2 cellular contexts compared by ENCODE assay signal in genomic region chr6:165655191-165655590, GRCh38.
TF ChIP-seq lines count a peak whose summit lies in the region.

No MANE protein-coding gene starts in this region.

TF ChIP-seq in H1, 55 proteins besides CTCF, POLR2A, EP300 and RAD21:
- TF ChIP-seq GABPA (IDR thresholded peaks at IDR 0.05; ENCODE audit: borderline replicate concordance, insufficient read depth, low read length) (no peak), YY1 (IDR thresholded peaks at IDR 0.05; ENCODE audit: low read depth, low read length) (no peak), EGR1 (IDR thresholded peaks at IDR 0.05; ENCODE audit: borderline replicate concordance, low read depth, low read length) (no peak), PHF8 (conservative IDR thresholded peaks at IDR 0.05; ENCODE audit: low read depth, low read length) (no peak), ZNF274 (IDR thresholded peaks at IDR 0.05; ENCODE audit: borderline replicate concordance, extremely low read depth, low read length) (no peak), FOSL1 (IDR thresholded peaks at IDR 0.05; ENCODE audit: insufficient read depth, low read depth, low read length) (no peak), TBP (IDR thresholded peaks at IDR 0.05; ENCODE audit: low read depth, low read length) (no peak), BACH1 (IDR thresholded peaks at IDR 0.05; ENCODE audit: low read length) (no peak), CEBPB (IDR thresholded peaks at IDR 0.05; ENCODE audit: low read depth, low read length) (no peak), EZH2 (IDR thresholded peaks at IDR 0.05; ENCODE audit: low read depth, low read length, severe bottlenecking) (no peak), RNF2 (IDR thresholded peaks at IDR 0.05; ENCODE audit: borderline replicate concordance, low read depth, low read length, missing control alignments, poor library complexity, severe bottlenecking) (no peak), BCL11A (IDR thresholded peaks at IDR 0.05; ENCODE audit: low read depth in 2 of 2, low read length in 2 of 2) (no peak), RXRA (IDR thresholded peaks at IDR 0.05; ENCODE audit: insufficient read depth, low read depth, low read length) (no peak), POU5F1 (IDR thresholded peaks at IDR 0.05; ENCODE audit: low read depth, low read length) (no peak), SP4 (IDR thresholded peaks at IDR 0.05; ENCODE audit: low read length) (no peak), GTF2F1 (IDR thresholded peaks at IDR 0.05; ENCODE audit: borderline replicate concordance, low read depth, low read length) (no peak), SIN3A (conservative IDR thresholded peaks at IDR 0.05 in 1 of 2, IDR thresholded peaks at IDR 0.05 in 1 of 2; ENCODE audit: low read depth in 1 of 2, low read length in 2 of 2) (no peak), NRF1 (IDR thresholded peaks at IDR 0.05; ENCODE audit: low read depth, low read length) (no peak), KDM4A (IDR thresholded peaks at IDR 0.05; ENCODE audit: low read depth, low read length, severe bottlenecking) (no peak)
- TF ChIP-seq, protein P1, sequence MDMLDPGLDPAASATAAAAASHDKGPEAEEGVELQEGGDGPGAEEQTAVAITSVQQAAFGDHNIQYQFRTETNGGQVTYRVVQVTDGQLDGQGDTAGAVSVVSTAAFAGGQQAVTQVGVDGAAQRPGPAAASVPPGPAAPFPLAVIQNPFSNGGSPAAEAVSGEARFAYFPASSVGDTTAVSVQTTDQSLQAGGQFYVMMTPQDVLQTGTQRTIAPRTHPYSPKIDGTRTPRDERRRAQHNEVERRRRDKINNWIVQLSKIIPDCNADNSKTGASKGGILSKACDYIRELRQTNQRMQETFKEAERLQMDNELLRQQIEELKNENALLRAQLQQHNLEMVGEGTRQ (IDR thresholded peaks at IDR 0.05; ENCODE audit: low read length) = no peak

TF ChIP-seq in HEK293T, 16 proteins besides CTCF, POLR2A, EP300 and RAD21:
- no peak for TF ChIP-seq BHLHE40 (IDR thresholded peaks at IDR 0.05; ENCODE audit: borderline replicate concordance)
- no peak for TF ChIP-seq HDGF (IDR thresholded peaks at IDR 0.05; ENCODE audit: borderline replicate concordance)
- TF ChIP-seq PKNOX1 (IDR thresholded peaks at IDR 0.05) = no peak
- no peak for TF ChIP-seq NFRKB (IDR thresholded peaks at IDR 0.05)
- no peak for TF ChIP-seq FOXK2 (IDR thresholded peaks at IDR 0.05)
- no peak for TF ChIP-seq ARNT (IDR thresholded peaks at IDR 0.05)
- TF ChIP-seq LEF1 (IDR thresholded peaks at IDR 0.05; ENCODE audit: borderline replicate concordance) = no peak
